Comparison of ENCODE assay signal across 8 cellular contexts in the genomic region with DNA sequence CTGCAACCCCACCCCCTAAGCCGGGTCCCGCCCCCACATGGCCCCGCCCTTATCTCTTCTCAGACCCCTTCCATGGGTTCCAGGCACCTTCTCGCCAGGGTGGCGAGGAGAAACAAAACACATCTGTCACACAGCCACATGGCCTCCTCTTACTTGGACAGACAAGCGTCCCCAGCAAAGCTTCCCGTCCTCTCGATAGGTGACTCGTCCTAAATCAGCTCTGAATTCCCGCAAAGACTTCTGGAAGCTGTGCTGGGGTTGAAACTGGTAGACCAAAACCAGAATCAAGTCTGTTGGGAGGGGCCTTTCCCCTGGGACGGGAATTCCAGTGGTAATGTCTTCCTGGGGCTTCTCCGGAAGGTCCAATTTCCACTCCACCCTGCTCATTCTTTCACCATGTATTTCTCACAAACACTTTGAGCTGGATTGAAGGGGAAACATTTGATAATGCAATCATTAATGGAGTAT. TPM values are rescaled to one million over a fixed set of nuclear protein-coding genes. Genes with fewer than 3 reads are reported as not detected.
DNase-seq lines count a peak whose midpoint lies in the region; ATAC-seq and TF ChIP-seq lines count a peak whose summit lies in the region.

No MANE protein-coding gene starts in this region.

- TF ChIP-seq CTCF in prostate gland (IDR thresholded peaks at IDR 0.05), result no peak

- H3K4me3 ChIP-seq in prostate gland, result peak overlapping the region; percentile 87

- H3K27me3 ChIP-seq in prostate gland (replicated peaks; ENCODE audit: insufficient read depth), result no peaks in the 10 kb centered on the region

- no peaks in the 10 kb centered on the region for H3K9me3 ChIP-seq in prostate gland

- no peaks in the 10 kb centered on the region for H3K36me3 ChIP-seq in prostate gland

- H3K27ac ChIP-seq in prostate gland, result peak overlapping the region; percentile 89 to 93

- TF ChIP-seq POLR2A in prostate gland (IDR thresholded peaks at IDR 0.05), result no peak

- ATAC-seq in GM21737 (IDR thresholded peaks at IDR 0.05; ENCODE audit: unreplicated experiment), result no peak
- ATAC-seq in HG03565 (IDR thresholded peaks at IDR 0.05; ENCODE audit: unreplicated experiment), result no peak

- WGBS in prostate gland, result 2% methylated on average over 12 of the region's 12 CpGs

- DNase-seq in NCI-H1694 (lab: John Stamatoyannopoulos, UW) (peak; percentile 74), NCI-H1694 treated with DMSO at 0.1 percent for 48 hours (lab: John Stamatoyannopoulos, UW) (no peak), SK-N-DZ (ENCODE audit: low spot score) (peak; percentile 87), fibroblast of peridontal ligament (ENCODE audit: extremely low read depth) (peak; percentile 80), prostate gland (ENCODE audit: low spot score) (no peak), NCI-H446 (lab: John Stamatoyannopoulos, UW) (no peak)

- H3K4me1 ChIP-seq in prostate gland (replicated peaks), result no peaks in the 10 kb centered on the region

- intact Hi-C loops in prostate gland (cut with DNase I), result loop anchor here (2.0 to 10.0 kb wide), 2 partner anchors 79 to 105 kb away; a partner anchor contains a TSS

RNA-seq across cellular contexts. Expression of a gene that starts 0.4 kb away (rescaled TPM):
- polyA plus RNA-seq in SK-N-DZ (2014; cell fraction: cytosol; rRNA removed), result 124 and 162 TPM in 2 replicates
- 63.0 and 79.0 TPM in 2 replicates for polyA plus RNA-seq in SK-N-DZ (2014; cell fraction: nucleus; rRNA removed)
- 10 to 100 TPM; 20.2 to 74.6 TPM for total RNA-seq in prostate gland

Comparison
In these comparisons a context has a peak if more than half of its experiments do, and no peak if none do; other contexts are left out.
1. DNase-seq: peak in NCI-H1694 (single experiment), SK-N-DZ (single experiment) and fibroblast of peridontal ligament (single experiment); none in NCI-H1694 treated with DMSO at 0.1 percent for 48 hours (single experiment), prostate gland (single experiment) and NCI-H446 (0 of 2).